In genomic region chr13:83879431-83880171, GRCh38 we compare ENCODE assay signal across 11 cellular contexts. TPM values are rescaled to one million over a fixed set of nuclear protein-coding genes. Genes with fewer than 3 reads are reported as not detected.
DNase-seq lines count a peak whose midpoint lies in the region; ATAC-seq and TF ChIP-seq lines count a peak whose summit lies in the region.
"Had no signal": no experiment of that assay in that cellular context is flagged by ENCODE, and none has a peak within 500 bp of the region (broad histone marks: within the 10 kb centered on the region; RNA-seq: fewer than 3 reads in every experiment).

No MANE protein-coding gene starts in this region.

- ATAC-seq in omental fat pad (ENCODE audit: low FRiP score): peak; percentile 14
- ATAC-seq in HG02981 (IDR thresholded peaks at IDR 0.05; ENCODE audit: unreplicated experiment): no peak
- ATAC-seq: right lobe of liver had no signal

- TF ChIP-seq CTCF in omental fat pad (IDR thresholded peaks at IDR 0.05): no peak

- DNase-seq in AG20443 (ENCODE audit: low spot score): peak; percentile 7
- peak; percentile 4 for DNase-seq in UCSD-AML1 (lab: John Stamatoyannopoulos, UW; ENCODE audit: unreplicated experiment)
- DNase-seq in fibroblast of peridontal ligament (ENCODE audit: extremely low read depth): peak; percentile 36
- no peak for DNase-seq in omental fat pad (ENCODE audit: low spot score)
- no peak for DNase-seq in T-helper 9 cell
- no peak for DNase-seq in NCI-H774 (lab: John Stamatoyannopoulos, UW)
- DNase-seq in RKO (ENCODE audit: low spot score): no peak
- DNase-seq: activated effector memory CD4-positive, alpha-beta T cell treated with anti-CD3 and anti-CD28 coated beads, Interleukin-2, amount 50 U/mL, for 16 hours; Calu3; right lobe of liver had no signal

RNA-seq across cellular contexts. Expression of gene SLITRK1, which starts 2.7 kb away (rescaled TPM):
- not detected for total RNA-seq in omental fat pad
- total RNA-seq: Calu3, right lobe of liver had no signal

Comparison
In these comparisons a context has a peak if more than half of its experiments do, and no peak if none do; other contexts are left out.
1. DNase-seq: peak in AG20443 (single experiment), UCSD-AML1 (single experiment) and fibroblast of peridontal ligament (single experiment); none in omental fat pad (single experiment), T-helper 9 cell (single experiment), NCI-H774 (single experiment) and RKO (single experiment).